In the genomic region with DNA sequence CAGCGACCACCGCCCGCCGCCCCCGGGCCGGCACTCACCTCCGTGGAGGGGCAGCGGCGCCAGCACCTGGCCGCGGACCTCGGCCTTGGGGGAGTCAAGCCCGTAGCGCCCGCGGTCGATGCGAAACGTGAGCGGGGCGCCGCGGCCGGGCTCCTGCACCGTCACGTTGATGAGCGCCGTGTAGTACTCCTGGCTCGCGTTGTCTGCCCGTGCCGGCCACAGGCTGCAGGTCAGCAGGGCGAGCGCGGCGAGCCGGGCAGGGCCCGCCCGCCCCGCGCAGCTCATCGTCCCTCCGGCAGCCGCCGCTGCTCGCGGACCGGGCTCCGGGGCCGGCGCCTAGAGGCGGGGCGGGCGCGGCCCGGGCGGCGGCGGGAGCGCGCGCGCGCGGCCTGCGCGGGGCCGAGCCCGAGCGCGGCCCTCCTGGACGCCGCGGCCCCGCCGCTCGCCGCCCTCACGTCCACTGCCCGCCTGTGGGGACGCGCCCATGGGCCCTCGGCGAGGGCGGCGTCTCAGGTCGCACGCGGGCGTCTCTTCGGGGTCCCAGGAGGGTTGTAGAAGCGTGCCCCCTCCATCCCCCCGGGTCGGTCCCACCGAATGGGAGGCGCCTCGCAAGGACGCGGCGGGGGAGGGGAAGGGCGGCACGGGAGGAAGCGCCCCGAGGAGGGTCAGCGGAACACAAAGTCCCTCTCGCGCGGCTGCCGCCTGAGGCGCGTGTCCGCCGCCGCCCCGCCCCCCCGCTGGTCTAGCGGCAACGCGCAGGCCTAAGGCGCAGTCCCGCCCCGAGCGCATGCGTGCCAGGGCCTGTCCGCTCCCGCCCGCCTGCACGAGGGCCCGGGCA, we compare ENCODE assay signal across 1 cellular context.
TF ChIP-seq lines count a peak whose summit lies in the region.

A gene with protein sequence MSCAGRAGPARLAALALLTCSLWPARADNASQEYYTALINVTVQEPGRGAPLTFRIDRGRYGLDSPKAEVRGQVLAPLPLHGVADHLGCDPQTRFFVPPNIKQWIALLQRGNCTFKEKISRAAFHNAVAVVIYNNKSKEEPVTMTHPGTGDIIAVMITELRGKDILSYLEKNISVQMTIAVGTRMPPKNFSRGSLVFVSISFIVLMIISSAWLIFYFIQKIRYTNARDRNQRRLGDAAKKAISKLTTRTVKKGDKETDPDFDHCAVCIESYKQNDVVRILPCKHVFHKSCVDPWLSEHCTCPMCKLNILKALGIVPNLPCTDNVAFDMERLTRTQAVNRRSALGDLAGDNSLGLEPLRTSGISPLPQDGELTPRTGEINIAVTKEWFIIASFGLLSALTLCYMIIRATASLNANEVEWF (minus strand): TSS at position 342 of the 838 bp plus-strand sequence. CDS start 57 bp downstream, at position 285.

TF ChIP-seq in K562, 482 proteins besides CTCF, POLR2A, EP300 and RAD21 (continued from another document and continues in another):
- TF ChIP-seq, protein P1, sequence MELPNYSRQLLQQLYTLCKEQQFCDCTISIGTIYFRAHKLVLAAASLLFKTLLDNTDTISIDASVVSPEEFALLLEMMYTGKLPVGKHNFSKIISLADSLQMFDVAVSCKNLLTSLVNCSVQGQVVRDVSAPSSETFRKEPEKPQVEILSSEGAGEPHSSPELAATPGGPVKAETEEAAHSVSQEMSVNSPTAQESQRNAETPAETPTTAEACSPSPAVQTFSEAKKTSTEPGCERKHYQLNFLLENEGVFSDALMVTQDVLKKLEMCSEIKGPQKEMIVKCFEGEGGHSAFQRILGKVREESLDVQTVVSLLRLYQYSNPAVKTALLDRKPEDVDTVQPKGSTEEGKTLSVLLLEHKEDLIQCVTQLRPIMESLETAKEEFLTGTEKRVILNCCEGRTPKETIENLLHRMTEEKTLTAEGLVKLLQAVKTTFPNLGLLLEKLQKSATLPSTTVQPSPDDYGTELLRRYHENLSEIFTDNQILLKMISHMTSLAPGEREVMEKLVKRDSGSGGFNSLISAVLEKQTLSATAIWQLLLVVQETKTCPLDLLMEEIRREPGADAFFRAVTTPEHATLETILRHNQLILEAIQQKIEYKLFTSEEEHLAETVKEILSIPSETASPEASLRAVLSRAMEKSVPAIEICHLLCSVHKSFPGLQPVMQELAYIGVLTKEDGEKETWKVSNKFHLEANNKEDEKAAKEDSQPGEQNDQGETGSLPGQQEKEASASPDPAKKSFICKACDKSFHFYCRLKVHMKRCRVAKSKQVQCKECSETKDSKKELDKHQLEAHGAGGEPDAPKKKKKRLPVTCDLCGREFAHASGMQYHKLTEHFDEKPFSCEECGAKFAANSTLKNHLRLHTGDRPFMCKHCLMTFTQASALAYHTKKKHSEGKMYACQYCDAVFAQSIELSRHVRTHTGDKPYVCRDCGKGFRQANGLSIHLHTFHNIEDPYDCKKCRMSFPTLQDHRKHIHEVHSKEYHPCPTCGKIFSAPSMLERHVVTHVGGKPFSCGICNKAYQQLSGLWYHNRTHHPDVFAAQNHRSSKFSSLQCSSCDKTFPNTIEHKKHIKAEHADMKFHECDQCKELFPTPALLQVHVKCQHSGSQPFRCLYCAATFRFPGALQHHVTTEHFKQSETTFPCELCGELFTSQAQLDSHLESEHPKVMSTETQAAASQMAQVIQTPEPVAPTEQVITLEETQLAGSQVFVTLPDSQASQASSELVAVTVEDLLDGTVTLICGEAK (IDR thresholded peaks at IDR 0.05), result no peak
- TF ChIP-seq, protein P1 (CRISPR knock-in tag; IDR thresholded peaks at IDR 0.05), result peak; percentile 73
- TF ChIP-seq CHCHD3 (CRISPR knock-in tag; IDR thresholded peaks at IDR 0.05), result no peak
- TF ChIP-seq NBN (IDR thresholded peaks at IDR 0.05; ENCODE audit: low read depth), result 0 out of 2 replicates have a peak, but pooled peaks have one; percentile 56
- no peak for TF ChIP-seq SAFB (IDR thresholded peaks at IDR 0.05; ENCODE audit: borderline replicate concordance, low read depth, low read length)
- TF ChIP-seq, protein P2, sequence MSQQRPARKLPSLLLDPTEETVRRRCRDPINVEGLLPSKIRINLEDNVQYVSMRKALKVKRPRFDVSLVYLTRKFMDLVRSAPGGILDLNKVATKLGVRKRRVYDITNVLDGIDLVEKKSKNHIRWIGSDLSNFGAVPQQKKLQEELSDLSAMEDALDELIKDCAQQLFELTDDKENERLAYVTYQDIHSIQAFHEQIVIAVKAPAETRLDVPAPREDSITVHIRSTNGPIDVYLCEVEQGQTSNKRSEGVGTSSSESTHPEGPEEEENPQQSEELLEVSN (IDR thresholded peaks at IDR 0.05; ENCODE audit: borderline replicate concordance in 1 of 2, extremely low read depth in 1 of 2, insufficient read depth in 1 of 2, insufficient read length in 1 of 2, low read depth in 1 of 2, low read length in 1 of 2, poor library complexity in 1 of 2, severe bottlenecking in 1 of 2), result peak; percentile 100
- no peak for TF ChIP-seq PURB (CRISPR knock-in tag; IDR thresholded peaks at IDR 0.05; ENCODE audit: low read depth)
- TF ChIP-seq ZNF263 (CRISPR knock-in tag; IDR thresholded peaks at IDR 0.05; ENCODE audit: borderline replicate concordance), result peak; percentile 85
- no peak for TF ChIP-seq ZNF347 (CRISPR knock-in tag; IDR thresholded peaks at IDR 0.05; ENCODE audit: low read depth)
- TF ChIP-seq PHF8 (IDR thresholded peaks at IDR 0.05; ENCODE audit: borderline replicate concordance, low read length), result peak; percentile 94
- no peak for TF ChIP-seq PHTF2 (CRISPR knock-in tag; IDR thresholded peaks at IDR 0.05)
- TF ChIP-seq XRCC5 (IDR thresholded peaks at IDR 0.05; ENCODE audit: low read depth, low read length), result 0 out of 2 replicates have a peak, but pooled peaks have one; percentile 55
- no peak for TF ChIP-seq SETDB1 (IDR thresholded peaks at IDR 0.05; ENCODE audit: low read length)
- TF ChIP-seq ZNF175 (CRISPR knock-in tag; IDR thresholded peaks at IDR 0.05; ENCODE audit: low read depth), result peak; percentile 97
- peak; percentile 98 for TF ChIP-seq ZNF644 (tag; IDR thresholded peaks at IDR 0.05; ENCODE audit: low read depth)
- TF ChIP-seq ETV6 (IDR thresholded peaks at IDR 0.05; ENCODE audit: borderline replicate concordance in 1 of 2, low read depth in 2 of 2, low read length in 1 of 2), result no peak
- peak; percentile 98; the same call in 1 of the 2 replicates for TF ChIP-seq ETV6 (CRISPR knock-in tag; IDR thresholded peaks at IDR 0.05; ENCODE audit: borderline replicate concordance)
- TF ChIP-seq, protein P3, sequence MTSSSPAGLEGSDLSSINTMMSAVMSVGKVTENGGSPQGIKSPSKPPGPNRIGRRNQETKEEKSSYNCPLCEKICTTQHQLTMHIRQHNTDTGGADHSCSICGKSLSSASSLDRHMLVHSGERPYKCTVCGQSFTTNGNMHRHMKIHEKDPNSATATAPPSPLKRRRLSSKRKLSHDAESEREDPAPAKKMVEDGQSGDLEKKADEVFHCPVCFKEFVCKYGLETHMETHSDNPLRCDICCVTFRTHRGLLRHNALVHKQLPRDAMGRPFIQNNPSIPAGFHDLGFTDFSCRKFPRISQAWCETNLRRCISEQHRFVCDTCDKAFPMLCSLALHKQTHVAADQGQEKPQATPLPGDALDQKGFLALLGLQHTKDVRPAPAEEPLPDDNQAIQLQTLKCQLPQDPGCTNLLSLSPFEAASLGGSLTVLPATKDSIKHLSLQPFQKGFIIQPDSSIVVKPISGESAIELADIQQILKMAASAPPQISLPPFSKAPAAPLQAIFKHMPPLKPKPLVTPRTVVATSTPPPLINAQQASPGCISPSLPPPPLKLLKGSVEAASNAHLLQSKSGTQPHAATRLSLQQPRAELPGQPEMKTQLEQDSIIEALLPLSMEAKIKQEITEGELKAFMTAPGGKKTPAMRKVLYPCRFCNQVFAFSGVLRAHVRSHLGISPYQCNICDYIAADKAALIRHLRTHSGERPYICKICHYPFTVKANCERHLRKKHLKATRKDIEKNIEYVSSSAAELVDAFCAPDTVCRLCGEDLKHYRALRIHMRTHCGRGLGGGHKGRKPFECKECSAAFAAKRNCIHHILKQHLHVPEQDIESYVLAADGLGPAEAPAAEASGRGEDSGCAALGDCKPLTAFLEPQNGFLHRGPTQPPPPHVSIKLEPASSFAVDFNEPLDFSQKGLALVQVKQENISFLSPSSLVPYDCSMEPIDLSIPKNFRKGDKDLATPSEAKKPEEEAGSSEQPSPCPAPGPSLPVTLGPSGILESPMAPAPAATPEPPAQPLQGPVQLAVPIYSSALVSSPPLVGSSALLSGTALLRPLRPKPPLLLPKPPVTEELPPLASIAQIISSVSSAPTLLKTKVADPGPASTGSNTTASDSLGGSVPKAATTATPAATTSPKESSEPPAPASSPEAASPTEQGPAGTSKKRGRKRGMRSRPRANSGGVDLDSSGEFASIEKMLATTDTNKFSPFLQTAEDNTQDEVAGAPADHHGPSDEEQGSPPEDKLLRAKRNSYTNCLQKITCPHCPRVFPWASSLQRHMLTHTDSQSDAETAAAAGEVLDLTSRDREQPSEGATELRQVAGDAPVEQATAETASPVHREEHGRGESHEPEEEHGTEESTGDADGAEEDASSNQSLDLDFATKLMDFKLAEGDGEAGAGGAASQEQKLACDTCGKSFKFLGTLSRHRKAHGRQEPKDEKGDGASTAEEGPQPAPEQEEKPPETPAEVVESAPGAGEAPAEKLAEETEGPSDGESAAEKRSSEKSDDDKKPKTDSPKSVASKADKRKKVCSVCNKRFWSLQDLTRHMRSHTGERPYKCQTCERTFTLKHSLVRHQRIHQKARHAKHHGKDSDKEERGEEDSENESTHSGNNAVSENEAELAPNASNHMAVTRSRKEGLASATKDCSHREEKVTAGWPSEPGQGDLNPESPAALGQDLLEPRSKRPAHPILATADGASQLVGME (CRISPR knock-in tag; IDR thresholded peaks at IDR 0.05), result peak; percentile 25; the same call in 1 of the 2 replicates
- no peak for TF ChIP-seq IFI16 (CRISPR knock-in tag; IDR thresholded peaks at IDR 0.05)
- no peak for TF ChIP-seq TCFL5 (CRISPR knock-in tag; conservative IDR thresholded peaks at IDR 0.05)
- no peak for TF ChIP-seq L3MBTL2 (IDR thresholded peaks at IDR 0.05)
- TF ChIP-seq NR4A1 (CRISPR knock-in tag; IDR thresholded peaks at IDR 0.05), result peak; percentile 95
- peak; percentile 94 for TF ChIP-seq NR4A1 (tag; IDR thresholded peaks at IDR 0.05)
- TF ChIP-seq, protein P4, sequence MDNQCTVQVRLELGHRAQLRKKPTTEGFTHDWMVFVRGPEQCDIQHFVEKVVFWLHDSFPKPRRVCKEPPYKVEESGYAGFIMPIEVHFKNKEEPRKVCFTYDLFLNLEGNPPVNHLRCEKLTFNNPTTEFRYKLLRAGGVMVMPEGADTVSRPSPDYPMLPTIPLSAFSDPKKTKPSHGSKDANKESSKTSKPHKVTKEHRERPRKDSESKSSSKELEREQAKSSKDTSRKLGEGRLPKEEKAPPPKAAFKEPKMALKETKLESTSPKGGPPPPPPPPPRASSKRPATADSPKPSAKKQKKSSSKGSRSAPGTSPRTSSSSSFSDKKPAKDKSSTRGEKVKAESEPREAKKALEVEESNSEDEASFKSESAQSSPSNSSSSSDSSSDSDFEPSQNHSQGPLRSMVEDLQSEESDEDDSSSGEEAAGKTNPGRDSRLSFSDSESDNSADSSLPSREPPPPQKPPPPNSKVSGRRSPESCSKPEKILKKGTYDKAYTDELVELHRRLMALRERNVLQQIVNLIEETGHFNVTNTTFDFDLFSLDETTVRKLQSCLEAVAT (IDR thresholded peaks at IDR 0.05), result no peak
- TF ChIP-seq OTX1 (CRISPR knock-in tag; IDR thresholded peaks at IDR 0.05), result peak; percentile 72
- peak; percentile 37 for TF ChIP-seq NEUROD1 (IDR thresholded peaks at IDR 0.05; ENCODE audit: borderline replicate concordance, low read depth, low read length, partially characterized antibody)
- TF ChIP-seq STAT5A (IDR thresholded peaks at IDR 0.05; ENCODE audit: borderline replicate concordance, low read length), result no peak
- no peak for TF ChIP-seq MTF1 (CRISPR knock-in tag; IDR thresholded peaks at IDR 0.05; ENCODE audit: borderline replicate concordance)
- TF ChIP-seq, protein P5, sequence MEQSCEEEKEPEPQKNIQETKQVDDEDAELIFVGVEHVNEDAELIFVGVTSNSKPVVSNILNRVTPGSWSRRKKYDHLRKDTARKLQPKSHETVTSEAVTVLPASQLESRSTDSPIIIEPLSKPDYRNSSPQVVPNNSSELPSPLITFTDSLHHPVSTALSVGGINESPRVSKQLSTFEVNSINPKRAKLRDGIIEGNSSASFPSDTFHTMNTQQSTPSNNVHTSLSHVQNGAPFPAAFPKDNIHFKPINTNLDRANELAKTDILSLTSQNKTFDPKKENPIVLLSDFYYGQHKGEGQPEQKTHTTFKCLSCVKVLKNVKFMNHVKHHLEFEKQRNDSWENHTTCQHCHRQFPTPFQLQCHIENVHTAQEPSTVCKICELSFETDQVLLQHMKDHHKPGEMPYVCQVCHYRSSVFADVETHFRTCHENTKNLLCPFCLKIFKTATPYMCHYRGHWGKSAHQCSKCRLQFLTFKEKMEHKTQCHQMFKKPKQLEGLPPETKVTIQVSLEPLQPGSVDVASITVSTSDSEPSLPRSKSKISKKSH (CRISPR knock-in tag; IDR thresholded peaks at IDR 0.05), result no peak
